Comparison of ENCODE assay signal across 13 cellular contexts in genomic region chr2:60499651-60500300, GRCh38. TPM values are rescaled to one million over a fixed set of nuclear protein-coding genes. Genes with fewer than 3 reads are reported as not detected.
DNase-seq lines count a peak whose midpoint lies in the region; ATAC-seq and TF ChIP-seq lines count a peak whose summit lies in the region.
"Had no signal": no experiment of that assay in that cellular context is flagged by ENCODE, and none has a peak within 500 bp of the region (broad histone marks: within the 10 kb centered on the region; RNA-seq: fewer than 3 reads in every experiment).

No MANE protein-coding gene starts in this region.

- H3K9me3 ChIP-seq in heart right ventricle, result no peaks in the 10 kb centered on the region
- H3K9me3 ChIP-seq: lower lobe of right lung had no signal

- ATAC-seq in stimulated activated naive CD8-positive, alpha-beta T cell treated with anti-CD3 and anti-CD28 coated beads, Interleukin-15, amount 100 ng/mL, for 72 hours, result no peak
- no peak for ATAC-seq in stimulated activated naive CD8-positive, alpha-beta T cell treated with anti-CD3 and anti-CD28 coated beads, Interleukin-15, Interleukin-2, amounts not matched to agents 100 U/mL and 50 U/mL, for 24 hours
- peak; percentile 64 to 93 (median 86) for ATAC-seq in heart right ventricle
- ATAC-seq in stimulated activated effector memory CD8-positive, alpha-beta T cell treated with anti-CD3 and anti-CD28 coated beads, Interleukin-12 subunit alpha, Interleukin-12 subunit beta, amount 100 ng/mL, for 72 hours, result no peak
- ATAC-seq: lower lobe of right lung had no signal

- H3K36me3 ChIP-seq in heart right ventricle, result no peaks in the 10 kb centered on the region
- H3K36me3 ChIP-seq: lower lobe of right lung had no signal

- DNase-seq in stimulated activated naive CD8-positive, alpha-beta T cell treated with anti-CD3 and anti-CD28 coated beads, Interleukin-15, amount 100 ng/mL, for 72 hours, result no peak
- DNase-seq in stimulated activated naive CD8-positive, alpha-beta T cell treated with anti-CD3 and anti-CD28 coated beads, Interleukin-15, Interleukin-2, amounts not matched to agents 100 U/mL and 50 U/mL, for 24 hours, result no peak
- peak; percentile 59 for DNase-seq in NCI-H524 treated with DMSO at 0.1 percent for 48 hours (lab: John Stamatoyannopoulos, UW)
- DNase-seq in heart right ventricle, result peak; percentile 43 to 56
- no peak for DNase-seq in hepatic stellate cell (ENCODE audit: low spot score)
- DNase-seq in activated CD4-positive, CD25-positive, alpha-beta regulatory T cell (lab: John Stamatoyannopoulos, UW), result no peak
- no peak for DNase-seq in activated T-helper 2 cell treated with anti-CD3 and anti-CD28 coated beads, Interferon-gamma antibody, Interleukin-2, Interleukin-4, amounts not matched to agents 10 μg/mL and 5 μg/mL and 100 μg/mL, durations not matched to agents 14 hours and 24 hours and 36 hours (ENCODE audit: low spot score)
- DNase-seq in stimulated activated effector memory CD8-positive, alpha-beta T cell treated with anti-CD3 and anti-CD28 coated beads, Interleukin-12 subunit alpha, Interleukin-12 subunit beta, amount 100 ng/mL, for 72 hours (ENCODE audit: low spot score in 2 of 2), result no peak
- DNase-seq: activated CD4-positive, alpha-beta T cell treated with anti-CD3 and anti-CD28 coated beads, Interleukin-2, amount 10 ng/mL, durations not matched to agents 7 days and 5 days; activated T-cell treated with anti-CD3 and anti-CD28 coated beads, Interleukin-2, amount 50 U/mL, for 48 hours; amniotic stem cell; lower lobe of right lung had no signal

- WGBS in heart right ventricle, 2 donors, result 66 to 73% methylated on average over 9 of the region's 9 CpGs

- TF ChIP-seq CTCF in heart right ventricle (IDR thresholded peaks at IDR 0.05), result no peak

- H3K4me3 ChIP-seq in heart right ventricle, result no peak overlapping the region
- H3K4me3 ChIP-seq: lower lobe of right lung had no signal

- H3K27ac Mint-ChIP-seq in stimulated activated naive CD8-positive, alpha-beta T cell treated with anti-CD3 and anti-CD28 coated beads, Interleukin-15, amount 100 ng/mL, for 72 hours, result peak overlapping the region; percentile 69 to 94
- no peak overlapping the region for H3K27ac Mint-ChIP-seq in activated T-helper 2 cell treated with anti-CD3 and anti-CD28 coated beads, Interferon-gamma antibody, Interleukin-2, Interleukin-4, amounts not matched to agents 10 μg/mL and 5 μg/mL and 100 μg/mL, durations not matched to agents 14 hours and 24 hours and 36 hours
- H3K27ac Mint-ChIP-seq in stimulated activated effector memory CD8-positive, alpha-beta T cell treated with anti-CD3 and anti-CD28 coated beads, Interleukin-12 subunit alpha, Interleukin-12 subunit beta, amount 100 ng/mL, for 72 hours, result no peak overlapping the region
- H3K27ac Mint-ChIP-seq: activated CD4-positive, alpha-beta T cell treated with anti-CD3 and anti-CD28 coated beads, Interleukin-2, amount 10 ng/mL, durations not matched to agents 7 days and 5 days had no signal

- peaks cover 16% of the 10 kb centered on the region for H3K4me1 Mint-ChIP-seq in stimulated activated naive CD8-positive, alpha-beta T cell treated with anti-CD3 and anti-CD28 coated beads, Interleukin-15, amount 100 ng/mL, for 72 hours
- H3K4me1 Mint-ChIP-seq in activated T-helper 2 cell treated with anti-CD3 and anti-CD28 coated beads, Interferon-gamma antibody, Interleukin-2, Interleukin-4, amounts not matched to agents 10 μg/mL and 5 μg/mL and 100 μg/mL, durations not matched to agents 14 hours and 24 hours and 36 hours (ENCODE audit: low read depth), result no peaks in the 10 kb centered on the region
- no peaks in the 10 kb centered on the region for H3K4me1 Mint-ChIP-seq in stimulated activated effector memory CD8-positive, alpha-beta T cell treated with anti-CD3 and anti-CD28 coated beads, Interleukin-12 subunit alpha, Interleukin-12 subunit beta, amount 100 ng/mL, for 72 hours
- H3K4me1 Mint-ChIP-seq: neural crest cell had no signal

- H3K27ac ChIP-seq in heart right ventricle, result peak overlapping the region in 6 of 10 donors; percentile 21 to 69 (median 48)
- H3K27ac ChIP-seq: lower lobe of right lung had no signal

- H3K4me3 Mint-ChIP-seq in stimulated activated naive CD8-positive, alpha-beta T cell treated with anti-CD3 and anti-CD28 coated beads, Interleukin-15, amount 100 ng/mL, for 72 hours, result no peak overlapping the region
- no peak overlapping the region for H3K4me3 Mint-ChIP-seq in activated T-helper 2 cell treated with anti-CD3 and anti-CD28 coated beads, Interferon-gamma antibody, Interleukin-2, Interleukin-4, amounts not matched to agents 10 μg/mL and 5 μg/mL and 100 μg/mL, durations not matched to agents 14 hours and 24 hours and 36 hours (ENCODE audit: low read depth)
- no peak overlapping the region for H3K4me3 Mint-ChIP-seq in stimulated activated effector memory CD8-positive, alpha-beta T cell treated with anti-CD3 and anti-CD28 coated beads, Interleukin-12 subunit alpha, Interleukin-12 subunit beta, amount 100 ng/mL, for 72 hours
- H3K4me3 Mint-ChIP-seq: activated CD4-positive, alpha-beta T cell treated with anti-CD3 and anti-CD28 coated beads, Interleukin-2, amount 10 ng/mL, durations not matched to agents 7 days and 5 days; neural crest cell had no signal

- intact Hi-C loops in heart right ventricle (cut with DNase I), result no loop called here
- intact Hi-C loops in activated T-helper 2 cell treated with anti-CD3 and anti-CD28 coated beads, Interferon-gamma antibody, Interleukin-2, Interleukin-4, amounts not matched to agents 10 μg/mL and 5 μg/mL and 100 μg/mL, durations not matched to agents 14 hours and 24 hours and 36 hours (cut with micrococcal nuclease), result no loop called here

- peaks cover 2% of the 10 kb centered on the region for H3K27me3 Mint-ChIP-seq in stimulated activated naive CD8-positive, alpha-beta T cell treated with anti-CD3 and anti-CD28 coated beads, Interleukin-15, amount 100 ng/mL, for 72 hours
- peaks cover under 1% of the 10 kb centered on the region for H3K27me3 Mint-ChIP-seq in activated T-helper 2 cell treated with anti-CD3 and anti-CD28 coated beads, Interferon-gamma antibody, Interleukin-2, Interleukin-4, amounts not matched to agents 10 μg/mL and 5 μg/mL and 100 μg/mL, durations not matched to agents 14 hours and 24 hours and 36 hours (ENCODE audit: low read depth)

- peaks cover 0 to 2% (median 0%) of the 10 kb centered on the region in 7 donors for H3K27me3 ChIP-seq in heart right ventricle

- H3K9me3 Mint-ChIP-seq in stimulated activated naive CD8-positive, alpha-beta T cell treated with anti-CD3 and anti-CD28 coated beads, Interleukin-15, amount 100 ng/mL, for 72 hours, result no peaks in the 10 kb centered on the region
- no peaks in the 10 kb centered on the region for H3K9me3 Mint-ChIP-seq in activated T-helper 2 cell treated with anti-CD3 and anti-CD28 coated beads, Interferon-gamma antibody, Interleukin-2, Interleukin-4, amounts not matched to agents 10 μg/mL and 5 μg/mL and 100 μg/mL, durations not matched to agents 14 hours and 24 hours and 36 hours
- no peaks in the 10 kb centered on the region for H3K9me3 Mint-ChIP-seq in stimulated activated effector memory CD8-positive, alpha-beta T cell treated with anti-CD3 and anti-CD28 coated beads, Interleukin-12 subunit alpha, Interleukin-12 subunit beta, amount 100 ng/mL, for 72 hours
- H3K9me3 Mint-ChIP-seq: activated CD4-positive, alpha-beta T cell treated with anti-CD3 and anti-CD28 coated beads, Interleukin-2, amount 10 ng/mL, durations not matched to agents 7 days and 5 days; neural crest cell had no signal

- H3K36me3 Mint-ChIP-seq in activated T-helper 2 cell treated with anti-CD3 and anti-CD28 coated beads, Interferon-gamma antibody, Interleukin-2, Interleukin-4, amounts not matched to agents 10 μg/mL and 5 μg/mL and 100 μg/mL, durations not matched to agents 14 hours and 24 hours and 36 hours (ENCODE audit: low read depth), result no peaks in the 10 kb centered on the region
- no peaks in the 10 kb centered on the region for H3K36me3 Mint-ChIP-seq in stimulated activated effector memory CD8-positive, alpha-beta T cell treated with anti-CD3 and anti-CD28 coated beads, Interleukin-12 subunit alpha, Interleukin-12 subunit beta, amount 100 ng/mL, for 72 hours

- peaks cover 0 to 55% (median 24%) of the 10 kb centered on the region in 9 donors for H3K4me1 ChIP-seq in heart right ventricle
- H3K4me1 ChIP-seq: lower lobe of right lung had no signal

RNA-seq across cellular contexts. Expression of gene BCL11A, which starts 53.7 kb away (rescaled TPM):
- total RNA-seq in heart right ventricle, result 10 to 100 TPM; 19.5 to 38.5 (median 23.4) TPM
- 10 to 100 TPM in 1 of 2 donors, 1 to 10 TPM in 1; 3.2 to 22.2 TPM for polyA plus RNA-seq in heart right ventricle
- 0.21 TPM in 2 replicates for total RNA-seq in activated T-helper 2 cell treated with anti-CD3 and anti-CD28 coated beads, Interferon-gamma antibody, Interleukin-2, Interleukin-4, amounts not matched to agents 10 μg/mL and 5 μg/mL and 100 μg/mL, durations not matched to agents 14 hours and 24 hours and 36 hours

Comparison
In these comparisons a context has a peak if more than half of its experiments do, and no peak if none do; other contexts are left out.
1. ATAC-seq: peak in heart right ventricle (8 of 8); none in stimulated activated naive CD8-positive, alpha-beta T cell treated with anti-CD3 and anti-CD28 coated beads, Interleukin-15, amount 100 ng/mL, for 72 hours (single experiment), stimulated activated naive CD8-positive, alpha-beta T cell treated with anti-CD3 and anti-CD28 coated beads, Interleukin-15, Interleukin-2, amounts not matched to agents 100 U/mL and 50 U/mL, for 24 hours (single experiment) and stimulated activated effector memory CD8-positive, alpha-beta T cell treated with anti-CD3 and anti-CD28 coated beads, Interleukin-12 subunit alpha, Interleukin-12 subunit beta, amount 100 ng/mL, for 72 hours (single experiment).
2. DNase-seq: peak in NCI-H524 treated with DMSO at 0.1 percent for 48 hours (single experiment) and heart right ventricle (2 of 2); none in stimulated activated naive CD8-positive, alpha-beta T cell treated with anti-CD3 and anti-CD28 coated beads, Interleukin-15, amount 100 ng/mL, for 72 hours (0 of 2), stimulated activated naive CD8-positive, alpha-beta T cell treated with anti-CD3 and anti-CD28 coated beads, Interleukin-15, Interleukin-2, amounts not matched to agents 100 U/mL and 50 U/mL, for 24 hours (single experiment), hepatic stellate cell (single experiment), activated CD4-positive, CD25-positive, alpha-beta regulatory T cell (0 of 4), activated T-helper 2 cell treated with anti-CD3 and anti-CD28 coated beads, Interferon-gamma antibody, Interleukin-2, Interleukin-4, amounts not matched to agents 10 μg/mL and 5 μg/mL and 100 μg/mL, durations not matched to agents 14 hours and 24 hours and 36 hours (single experiment) and stimulated activated effector memory CD8-positive, alpha-beta T cell treated with anti-CD3 and anti-CD28 coated beads, Interleukin-12 subunit alpha, Interleukin-12 subunit beta, amount 100 ng/mL, for 72 hours (0 of 2).
3. H3K27ac Mint-ChIP-seq: peak in stimulated activated naive CD8-positive, alpha-beta T cell treated with anti-CD3 and anti-CD28 coated beads, Interleukin-15, amount 100 ng/mL, for 72 hours (2 of 2); none in activated T-helper 2 cell treated with anti-CD3 and anti-CD28 coated beads, Interferon-gamma antibody, Interleukin-2, Interleukin-4, amounts not matched to agents 10 μg/mL and 5 μg/mL and 100 μg/mL, durations not matched to agents 14 hours and 24 hours and 36 hours (single experiment) and stimulated activated effector memory CD8-positive, alpha-beta T cell treated with anti-CD3 and anti-CD28 coated beads, Interleukin-12 subunit alpha, Interleukin-12 subunit beta, amount 100 ng/mL, for 72 hours (single experiment).
4. RNA of gene BCL11A, which starts 53.7 kb away (total RNA-seq): 19.5 to 38.5 TPM in heart right ventricle; 0.21 TPM in activated T-helper 2 cell treated with anti-CD3 and anti-CD28 coated beads, Interferon-gamma antibody, Interleukin-2, Interleukin-4, amounts not matched to agents 10 μg/mL and 5 μg/mL and 100 μg/mL, durations not matched to agents 14 hours and 24 hours and 36 hours; every median in the first group is over 10 times any median in the second.